In the genomic region with DNA sequence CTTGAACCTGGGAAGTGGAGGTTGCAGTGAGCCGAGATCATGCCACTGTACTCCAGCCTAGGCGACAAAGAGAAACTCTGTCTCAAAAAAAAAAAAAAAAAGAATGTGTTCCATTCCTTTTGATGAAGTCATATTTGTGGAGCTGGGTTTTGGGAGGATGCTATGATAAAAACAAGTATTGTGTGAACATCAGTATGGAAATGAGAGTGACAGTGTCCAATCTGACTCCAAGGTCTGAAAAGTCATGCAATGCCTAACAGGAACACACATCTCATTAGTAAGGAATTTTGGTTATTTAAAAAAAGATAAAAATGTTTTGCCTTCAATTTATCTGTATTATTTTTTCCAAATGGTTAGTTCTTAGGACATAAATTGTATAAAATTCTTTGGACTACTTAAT, we compare ENCODE assay signal across 23 cellular contexts. TPM values are rescaled to one million over a fixed set of nuclear protein-coding genes. Genes with fewer than 3 reads are reported as not detected.
A peak's percentile ranks its signal among the peaks of the same experiment; 100 is the strongest.
DNase-seq lines count a peak whose midpoint lies in the region; ATAC-seq, FAIRE-seq and TF ChIP-seq lines count a peak whose summit lies in the region.
"Had no signal": no experiment of that assay in that cellular context is flagged by ENCODE, and none has a peak within 500 bp of the region (broad histone marks: within the 10 kb centered on the region; RNA-seq: fewer than 3 reads in every experiment).

No MANE protein-coding gene starts in this region.

- H3K14ac ChIP-seq in mesenchymal stem cell (ENCODE audit: low read length in 2 of 2) = no peak overlapping the region

- no peak overlapping the region for H4K8ac ChIP-seq in mesenchymal stem cell (ENCODE audit: low read length)

- H3K9me3 ChIP-seq in mesenchymal stem cell (ENCODE audit: control insufficient read depth, low read length) (peaks cover 3% of the 10 kb centered on the region), spleen (peaks cover 0 to 6% (median 0%) of the 10 kb centered on the region in 8 donors)

- no peak overlapping the region for H3K4me2 ChIP-seq in mesenchymal stem cell (ENCODE audit: low read length, poor library complexity, severe bottlenecking)
- H3K4me2 ChIP-seq: KMS-11 had no signal

- H2BK15ac ChIP-seq in mesenchymal stem cell (ENCODE audit: low read depth, poor library complexity, severe bottlenecking) = no peak overlapping the region

- no peak for TF ChIP-seq POLR2A in spleen (IDR thresholded peaks at IDR 0.05)

- H3K27ac ChIP-seq in mesenchymal stem cell (ENCODE audit: low read length, poor library complexity, severe bottlenecking) (no peak overlapping the region), spleen (no peak overlapping the region)
- H3K27ac ChIP-seq: HL-60, KMS-11 had no signal

- H4K91ac ChIP-seq in mesenchymal stem cell (ENCODE audit: low read length) = no peak overlapping the region

- ATAC-seq in activated CD4-positive, CD25-positive, alpha-beta regulatory T cell treated with anti-CD3 and anti-CD28 coated beads, Interleukin-2, amount 50 U/mL, for 24 hours = no peak
- ATAC-seq in HG02973 (IDR thresholded peaks at IDR 0.05; ENCODE audit: unreplicated experiment) = no peak
- ATAC-seq: CD8-positive, alpha-beta T cell; Panc1; SK-N-SH treated with all-trans-retinoic acid at 6 μM for 48 hours had no signal

- H2BK12ac ChIP-seq in mesenchymal stem cell (ENCODE audit: low read length in 2 of 2) = no peak overlapping the region

- H3K9ac ChIP-seq in mesenchymal stem cell (ENCODE audit: low read length) = no peak overlapping the region
- H3K9ac ChIP-seq: KMS-11 had no signal

- peaks cover 0 to 90% of the 10 kb centered on the region in 2 experiments for H3K36me3 ChIP-seq in mesenchymal stem cell (ENCODE audit: control insufficient read depth in 1 of 2, insufficient read depth in 2 of 2, low read depth in 1 of 2, low read length in 2 of 2)
- H3K36me3 ChIP-seq in spleen = peaks cover 0 to 99% (median 70%) of the 10 kb centered on the region in 6 donors

- intact Hi-C loops in spleen (cut with DNase I; ENCODE audit: low total_unique reads) = no loop called here

- no peak overlapping the region for H2BK5ac ChIP-seq in mesenchymal stem cell (ENCODE audit: low read depth, low read length, poor library complexity, severe bottlenecking)

- H2BK120ac ChIP-seq in mesenchymal stem cell (ENCODE audit: low read depth, low read length) = no peak overlapping the region

- DNase-seq in ELR (ENCODE audit: low read depth) = peak; percentile 36
- peak; percentile 15 for DNase-seq in fibroblast of mammary gland (ENCODE audit: low read depth)
- DNase-seq in mesenchymal stem cell = peak; percentile 11
- DNase-seq in NCI-H1105 (lab: John Stamatoyannopoulos, UW) = no peak
- no peak for DNase-seq in spleen
- DNase-seq: AML-193; C1 segment of cervical spinal cord; CD8-positive, alpha-beta T cell; DND-41; GF-D8; H7; NCI-H1694 treated with DMSO at 0.1 percent for 48 hours; NCI-H2081 treated with DMSO at 0.1 percent for 48 hours; NCI-H2171 treated with DMSO at 0.1 percent for 48 hours; NCI-H524 treated with DMSO at 0.1 percent for 48 hours; NCI-H82 had no signal

- 86% methylated on average over 2 of the region's 2 CpGs for WGBS in mesenchymal stem cell
- WGBS in spleen, 5 donors = 80 to 100% (median 95%) methylated on average over 2 of the region's 2 CpGs

- H3K79me1 ChIP-seq in mesenchymal stem cell (replicated peaks; ENCODE audit: low read length, poor library complexity, severe bottlenecking) = no peaks in the 10 kb centered on the region

- H2AFZ ChIP-seq in mesenchymal stem cell (ENCODE audit: low read depth, low read length) = no peak overlapping the region

- H3K27me3 ChIP-seq in mesenchymal stem cell (ENCODE audit: control insufficient read depth in 1 of 2, insufficient read depth in 1 of 2, low read length in 2 of 2) = no peaks in the 10 kb centered on the region
- no peaks in the 10 kb centered on the region for H3K27me3 ChIP-seq in spleen (replicated peaks in 1 of 7)

- H3K4me1 ChIP-seq in mesenchymal stem cell (ENCODE audit: control insufficient read depth, insufficient read depth, low read depth, low read length) = no peaks in the 10 kb centered on the region
- no peaks in the 10 kb centered on the region for H3K4me1 ChIP-seq in spleen

- H3K4ac ChIP-seq in mesenchymal stem cell (ENCODE audit: low read depth in 1 of 2, low read length in 2 of 2) = no peak overlapping the region

- TF ChIP-seq CTCF in fibroblast of mammary gland (conservative IDR thresholded peaks at IDR 0.05; ENCODE audit: control insufficient read depth, insufficient read depth, low read depth, low read length) (no peak), spleen (IDR thresholded peaks at IDR 0.05 in 8 of 11, conservative IDR thresholded peaks at IDR 0.05 in 3 of 11) (no peak)

- no peak overlapping the region for H3K4me3 ChIP-seq in fibroblast of mammary gland (ENCODE audit: control insufficient read depth, low read depth, low read length)
- no peak overlapping the region for H3K4me3 ChIP-seq in mesenchymal stem cell (ENCODE audit: insufficient read depth in 1 of 2, low read depth in 1 of 2, low read length in 2 of 2)
- no peak overlapping the region for H3K4me3 ChIP-seq in spleen

- H3K23ac ChIP-seq in mesenchymal stem cell (ENCODE audit: low read length in 2 of 2) = no peak overlapping the region

- no peak overlapping the region for H2AK5ac ChIP-seq in mesenchymal stem cell (ENCODE audit: low read length, severe bottlenecking)

- no peak overlapping the region for H3K18ac ChIP-seq in mesenchymal stem cell (ENCODE audit: low read depth in 1 of 2, low read length in 2 of 2)

- peak; percentile 23 for FAIRE-seq in TTC549 (lab: Jason Lieb, UNC)

RNA-seq across cellular contexts. Expression of a gene that starts 11.8 kb away (rescaled TPM):
- 14.9 TPM for polyA plus RNA-seq in mesenchymal stem cell (2013, experiment 1 of 2)
- polyA plus RNA-seq in mesenchymal stem cell (2013, experiment 2 of 2) = 14.3 TPM
- total RNA-seq in spleen = 10 to 100 TPM; 13.1 to 26.2 (median 20.8) TPM
- polyA plus RNA-seq in spleen = 10 to 100 TPM; 19.6 to 27.7 (median 20.2) TPM

RNA-seq across cellular contexts. Expression of a gene that starts 52.3 kb away (rescaled TPM):
- polyA plus RNA-seq in mesenchymal stem cell (2013, experiment 1 of 2) = 32.6 TPM
- polyA plus RNA-seq in mesenchymal stem cell (2013, experiment 2 of 2) = 32.9 TPM
- total RNA-seq in spleen = 10 to 100 TPM; 24.5 to 39.6 (median 33.6) TPM
- 10 to 100 TPM; 11.5 to 20.3 (median 13.7) TPM for polyA plus RNA-seq in spleen

Comparison
In these comparisons a context has a peak if more than half of its experiments do, and no peak if none do; other contexts are left out.
1. DNase-seq: peak in ELR (single experiment), fibroblast of mammary gland (single experiment) and mesenchymal stem cell (single experiment); none in NCI-H1105 (single experiment) and spleen (single experiment).